In the genomic region with DNA sequence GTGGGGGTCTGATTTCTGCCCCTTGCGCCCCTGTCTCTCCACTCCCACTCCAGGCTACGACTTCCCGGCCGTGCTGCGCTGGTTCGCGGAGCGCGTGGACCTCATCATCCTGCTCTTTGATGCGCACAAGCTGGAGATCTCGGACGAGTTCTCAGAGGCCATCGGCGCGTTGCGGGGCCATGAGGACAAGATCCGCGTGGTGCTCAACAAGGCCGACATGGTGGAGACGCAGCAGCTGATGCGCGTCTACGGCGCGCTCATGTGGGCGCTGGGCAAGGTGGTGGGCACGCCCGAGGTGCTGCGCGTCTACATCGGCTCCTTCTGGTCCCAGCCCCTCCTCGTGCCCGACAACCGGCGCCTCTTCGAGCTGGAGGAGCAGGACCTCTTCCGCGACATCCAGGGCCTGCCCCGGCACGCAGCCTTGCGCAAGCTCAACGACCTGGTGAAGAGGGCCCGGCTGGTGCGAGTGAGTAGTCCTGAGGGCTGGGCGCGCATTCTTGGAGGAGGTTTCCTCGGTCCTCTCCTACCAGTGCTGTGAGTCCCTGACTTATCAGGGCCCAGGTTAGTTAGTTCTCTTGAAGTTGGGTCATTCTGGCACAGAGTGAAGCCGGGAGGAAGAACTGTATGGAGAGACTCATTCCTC, we compare ENCODE assay signal across 15 cellular contexts. TPM values are rescaled to one million over a fixed set of nuclear protein-coding genes. Genes with fewer than 3 reads are reported as not detected.
A peak's percentile ranks its signal among the peaks of the same experiment; 100 is the strongest.
DNase-seq lines count a peak whose midpoint lies in the region; ATAC-seq, FAIRE-seq and TF ChIP-seq lines count a peak whose summit lies in the region.
"Had no signal": no experiment of that assay in that cellular context is flagged by ENCODE, and none has a peak within 500 bp of the region (broad histone marks: within the 10 kb centered on the region; RNA-seq: fewer than 3 reads in every experiment).

No MANE protein-coding gene starts in this region.

- POLR2A ChIA-PET in AG04450 (lab: Yijun Ruan, JAX) = interaction anchor here (0.6 to 5.9 kb wide), 6 partner anchors 11 to 21 kb away, joined by 3 to 36 read pairs (median 4); no protein-coding TSS in a partner anchor

- DNase-seq in AG04450 (ENCODE audit: low read depth, low spot score) (no peak), NCI-H1105 treated with DMSO at 0.1 percent for 48 hours (lab: John Stamatoyannopoulos, UW) (peak; percentile 43), bronchial epithelial cell (ENCODE audit: low read depth) (peak; percentile 92), prostate gland (ENCODE audit: low spot score) (peak; percentile 75), NCI-H2227 (lab: John Stamatoyannopoulos, UW; ENCODE audit: unreplicated experiment) (no peak), D341Med (ENCODE audit: low spot score) (no peak)
- DNase-seq: activated naive CD4-positive, alpha-beta T cell treated with anti-CD3 and anti-CD28 coated beads, Interleukin-2, amount 10 ng/mL, durations not matched to agents 7 days and 5 days; DMS153; kidney; naive thymus-derived CD8-positive, alpha-beta T cell; NCI-H2107; Peyer's patch had no signal

- H3K27me3 ChIP-seq in AG04450 (ENCODE audit: control insufficient read depth, insufficient read depth, low read length) (no peaks in the 10 kb centered on the region), bronchial epithelial cell (ENCODE audit: control insufficient read depth, insufficient read depth, low read length) (no peaks in the 10 kb centered on the region), prostate gland (replicated peaks; ENCODE audit: insufficient read depth) (no peaks in the 10 kb centered on the region)
- H3K27me3 ChIP-seq: Peyer's patch had no signal

- H3K9me3 ChIP-seq in AG04450 (ENCODE audit: control insufficient read depth, insufficient read depth, low read length) (peaks cover 12% of the 10 kb centered on the region; the same call in 1 of the 2 replicates), prostate gland (no peaks in the 10 kb centered on the region)
- H3K9me3 ChIP-seq: Peyer's patch had no signal

- intact Hi-C loops in prostate gland (cut with DNase I) = no loop called here

- H3K27ac ChIP-seq in AG04450 (ENCODE audit: low read depth, low read length) = peak overlapping the region; percentile 31
- H3K27ac ChIP-seq in prostate gland = peak overlapping the region; percentile 23 to 49

- H3K36me3 ChIP-seq in bronchial epithelial cell (ENCODE audit: control insufficient read depth, insufficient read depth, low read length) (peaks cover 25% of the 10 kb centered on the region), prostate gland (no peaks in the 10 kb centered on the region)
- H3K36me3 ChIP-seq: Peyer's patch had no signal

- H3K4me3 ChIP-seq in AG04450 (ENCODE audit: low read depth, low read length) (no peak overlapping the region), bronchial epithelial cell (ENCODE audit: low read depth, low read length) (no peak overlapping the region), prostate gland (no peak overlapping the region)
- H3K4me3 ChIP-seq: Peyer's patch had no signal

- 76% methylated on average over 44 of the region's 48 CpGs for WGBS in prostate gland

- H3K4me1 ChIP-seq in prostate gland (replicated peaks) = no peaks in the 10 kb centered on the region

- TF ChIP-seq CTCF in AG04450 (IDR thresholded peaks at IDR 0.05; ENCODE audit: low read depth, low read length) (no peak), bronchial epithelial cell (IDR thresholded peaks at IDR 0.05; ENCODE audit: insufficient read depth, low read length, severe bottlenecking) (no peak), prostate gland (IDR thresholded peaks at IDR 0.05) (no peak)

- ATAC-seq in GM21619 (IDR thresholded peaks at IDR 0.05; ENCODE audit: unreplicated experiment) (no peak), GM21423 (IDR thresholded peaks at IDR 0.05; ENCODE audit: unreplicated experiment) (no peak)
- ATAC-seq: naive thymus-derived CD8-positive, alpha-beta T cell had no signal

- no peak for FAIRE-seq in bronchial epithelial cell (lab: Jason Lieb, UNC)
- FAIRE-seq: GM19239, kidney had no signal

- peak; percentile 38 for TF ChIP-seq POLR2A in prostate gland (IDR thresholded peaks at IDR 0.05)

- CTCF ChIA-PET in AG04450 (lab: Charles Lee) = interaction anchor here (3.3 kb wide), 1 partner anchor 13 kb away, joined by 28 read pairs; the partner anchor contains the start of gene EHD2

RNA-seq across cellular contexts. Expression of gene EHD2, which starts 12.7 kb away (rescaled TPM):
- 84.0 and 126 TPM in 2 replicates for polyA plus RNA-seq in AG04450 (2011; rRNA removed)
- polyA minus RNA-seq in AG04450 (2011; rRNA and poly(A)+ RNA removed) = 80.7 and 92.5 TPM in 2 replicates
- total RNA-seq in bronchial epithelial cell (53.4 and 67.5 TPM in 2 replicates), prostate gland (10 to 100 TPM; 48.7 to 83.2 TPM)
- total RNA-seq: naive thymus-derived CD8-positive, alpha-beta T cell had no signal
- polyA plus RNA-seq: naive thymus-derived CD8-positive, alpha-beta T cell had no signal

RNA-seq across cellular contexts. Expression of gene NOP53, which starts 19.5 kb away (rescaled TPM):
- polyA plus RNA-seq in AG04450 (2011; rRNA removed) = 114 and 123 TPM in 2 replicates
- polyA minus RNA-seq in AG04450 (2011; rRNA and poly(A)+ RNA removed) = 45.4 and 46.5 TPM in 2 replicates
- total RNA-seq in bronchial epithelial cell (112 and 121 TPM in 2 replicates), prostate gland (100 to 1,000 TPM; 465 to 586 TPM)

RNA-seq across cellular contexts. Expression of gene SELENOW, which starts 52.6 kb away (rescaled TPM):
- polyA plus RNA-seq in AG04450 (2011; rRNA removed) = 177 and 221 TPM in 2 replicates
- 41.9 and 49.2 TPM in 2 replicates for polyA minus RNA-seq in AG04450 (2011; rRNA and poly(A)+ RNA removed)
- total RNA-seq in bronchial epithelial cell (149 and 175 TPM in 2 replicates), prostate gland (100 to 1,000 TPM; 301 to 565 TPM)

Comparison
In these comparisons a context has a peak if more than half of its experiments do, and no peak if none do; other contexts are left out.
1. DNase-seq: peak in NCI-H1105 treated with DMSO at 0.1 percent for 48 hours (single experiment), bronchial epithelial cell (single experiment) and prostate gland (single experiment); none in AG04450 (single experiment), NCI-H2227 (single experiment) and D341Med (single experiment).